Comparison of ENCODE assay signal across 18 cellular contexts in the genomic region with DNA sequence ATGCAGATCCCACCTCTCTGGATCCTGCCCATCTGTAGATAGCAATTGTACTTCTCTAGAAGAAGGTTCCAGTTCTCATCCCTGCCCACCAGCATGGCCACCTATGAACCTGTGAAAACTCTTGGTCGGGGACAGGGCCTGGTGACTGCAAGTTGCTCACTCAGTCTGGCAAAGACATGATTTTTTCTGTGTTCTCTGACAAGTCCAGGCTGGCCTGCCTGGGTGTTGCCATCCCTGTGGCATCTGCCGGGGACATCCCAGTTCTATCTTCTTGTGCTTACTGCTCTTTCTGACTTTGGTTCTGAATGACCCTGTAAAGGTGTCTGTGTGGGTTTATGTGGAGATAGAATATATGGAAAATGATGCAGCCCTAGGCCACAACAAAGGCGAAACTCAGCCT.
DNase-seq lines count a peak whose midpoint lies in the region; ATAC-seq and TF ChIP-seq lines count a peak whose summit lies in the region.
"Had no signal": no experiment of that assay in that cellular context is flagged by ENCODE, and none has a peak within 500 bp of the region (broad histone marks: within the 10 kb centered on the region; RNA-seq: fewer than 3 reads in every experiment).

No MANE protein-coding gene starts in this region.

- H3K56ac ChIP-seq in IMR-90 (ENCODE audit: extremely low read depth, insufficient read depth, low read length), result no peak overlapping the region

- no peaks in the 10 kb centered on the region for H3K9me3 ChIP-seq in IMR-90 (ENCODE audit: control insufficient read depth, insufficient read depth, low read length)
- no peaks in the 10 kb centered on the region for H3K9me3 ChIP-seq in endodermal cell (ENCODE audit: control insufficient read depth, low read length)
- no peaks in the 10 kb centered on the region for H3K9me3 ChIP-seq in mesenchymal stem cell (ENCODE audit: control insufficient read depth, low read length)
- H3K9me3 ChIP-seq: BE2C had no signal

- peaks cover 6% of the 10 kb centered on the region for H3K27me3 ChIP-seq in IMR-90 (ENCODE audit: control insufficient read depth, insufficient read depth, low read length)
- no peaks in the 10 kb centered on the region for H3K27me3 ChIP-seq in endodermal cell (ENCODE audit: control insufficient read depth, insufficient read depth, low read length, poor library complexity, severe bottlenecking)
- H3K27me3 ChIP-seq in mesenchymal stem cell (ENCODE audit: control insufficient read depth in 1 of 2, insufficient read depth in 1 of 2, low read length in 2 of 2), result peaks cover 43 to 50% of the 10 kb centered on the region in 2 experiments
- H3K27me3 ChIP-seq: BE2C had no signal

- intact Hi-C loops in IMR-90 (cut with micrococcal nuclease) (no loop called here), MCF 10A (cut with micrococcal nuclease) (no loop called here)

- dilution Hi-C loops in IMR-90 (cut with HindIII; ENCODE audit: low sequenced_read_pairs, unreplicated experiment), result no loop called here

- H3K36me3 Mint-ChIP-seq in MCF 10A (ENCODE audit: insufficient read depth, unreplicated experiment) (no peaks in the 10 kb centered on the region), endodermal cell (ENCODE audit: low read depth) (no peaks in the 10 kb centered on the region)
- H3K36me3 Mint-ChIP-seq: CD4-positive, CD25-positive, alpha-beta regulatory T cell; CD8-positive, alpha-beta memory T cell had no signal

- WGBS in IMR-90 (ENCODE audit: extremely low coverage in 2 of 2, insufficient read length in 1 of 2), 2 experiments, result no CpG with 5 or more reads among the region's 3 CpGs
- 97% methylated on average over 3 of the region's 3 CpGs; no CpG with 5 or more reads in 1 of the 2 experiments for WGBS in endodermal cell (ENCODE audit: insufficient coverage in 1 of 2, insufficient read length in 1 of 2), 2 experiments
- WGBS in mesenchymal stem cell, result 99% methylated on average over 2 of the region's 3 CpGs

- H3K9me3 Mint-ChIP-seq in MCF 10A (ENCODE audit: unreplicated experiment), result no peaks in the 10 kb centered on the region
- H3K9me3 Mint-ChIP-seq in endodermal cell, result no peaks in the 10 kb centered on the region
- H3K9me3 Mint-ChIP-seq: H9 had no signal

- H2BK5ac ChIP-seq in IMR-90 (ENCODE audit: low read depth, low read length, poor library complexity, severe bottlenecking) (no peak overlapping the region), mesenchymal stem cell (ENCODE audit: low read depth, low read length, poor library complexity, severe bottlenecking) (no peak overlapping the region)

- no peak overlapping the region for H2BK15ac ChIP-seq in IMR-90 (ENCODE audit: low read depth, low read length)
- peak overlapping the region; percentile 33 for H2BK15ac ChIP-seq in mesenchymal stem cell (ENCODE audit: low read depth, poor library complexity, severe bottlenecking)

- in situ Hi-C loops in IMR-90 (cut with MboI; ENCODE audit: low sequenced_read_pairs), result no loop called here

- H3K14ac ChIP-seq in IMR-90 (replicated peaks; ENCODE audit: low read depth, low read length) (no peak overlapping the region), mesenchymal stem cell (ENCODE audit: low read length in 2 of 2) (no peak overlapping the region)

- H3K27me3 Mint-ChIP-seq in MCF 10A (ENCODE audit: insufficient read depth, unreplicated experiment) (no peaks in the 10 kb centered on the region), endodermal cell (ENCODE audit: insufficient read depth) (no peaks in the 10 kb centered on the region)

- BruUV-seq in IMR-90 (replicated peaks; lab: Mats Ljungman, UMichigan) (no TSS peak), MCF 10A (replicated peaks; lab: Mats Ljungman, UMichigan) (no TSS peak)

- TF ChIP-seq POLR2A in IMR-90 (IDR thresholded peaks at IDR 0.05; ENCODE audit: low read depth, low read length), result no peak

- no peak overlapping the region for H3K9ac ChIP-seq in IMR-90 (ENCODE audit: low read depth, low read length)
- H3K9ac ChIP-seq in endodermal cell (ENCODE audit: extremely low read depth, low read length, poor library complexity, severe bottlenecking), result no peak overlapping the region
- no peak overlapping the region for H3K9ac ChIP-seq in mesenchymal stem cell (ENCODE audit: low read length)

- no peak for TF ChIP-seq RAD21 in IMR-90 (IDR thresholded peaks at IDR 0.05; ENCODE audit: low read length)

- H3K23ac ChIP-seq in IMR-90 (ENCODE audit: low read depth, low read length) (no peak overlapping the region), mesenchymal stem cell (ENCODE audit: low read length in 2 of 2) (no peak overlapping the region)

- no peak overlapping the region for H2AFZ ChIP-seq in IMR-90 (replicated peaks; ENCODE audit: low read length, poor library complexity)
- no peak overlapping the region for H2AFZ ChIP-seq in mesenchymal stem cell (ENCODE audit: low read depth, low read length)

- no peaks in the 10 kb centered on the region for H4K20me1 ChIP-seq in IMR-90 (ENCODE audit: insufficient read depth, low read length)

- POLR2A ChIA-PET in IMR-90 (lab: Charles Lee; ENCODE audit: unreplicated experiment), result no interaction called here
- POLR2A ChIA-PET in MCF 10A (lab: Yijun Ruan, JAX), result no interaction called here

- no peak overlapping the region for H3K4me3 Mint-ChIP-seq in MCF 10A (ENCODE audit: unreplicated experiment)
- no peak overlapping the region for H3K4me3 Mint-ChIP-seq in endodermal cell
- H3K4me3 Mint-ChIP-seq: CD4-positive, CD25-positive, alpha-beta regulatory T cell; CD8-positive, alpha-beta memory T cell; H9 had no signal

- H4K91ac ChIP-seq in IMR-90 (ENCODE audit: insufficient read depth, low read depth, low read length) (peak overlapping the region; percentile 9; the same call in 1 of the 2 replicates), mesenchymal stem cell (ENCODE audit: low read length) (peak overlapping the region; percentile 62)

- H2BK120ac ChIP-seq in IMR-90 (ENCODE audit: low read depth, low read length) (peak overlapping the region; percentile 30; the same call in 1 of the 2 replicates), mesenchymal stem cell (ENCODE audit: low read depth, low read length) (no peak overlapping the region)

- H3K36me3 ChIP-seq in IMR-90 (ENCODE audit: control insufficient read depth, insufficient read depth, low read length) (no peaks in the 10 kb centered on the region), endodermal cell (ENCODE audit: control insufficient read depth, insufficient read depth, low read length) (no peaks in the 10 kb centered on the region), mesenchymal stem cell (ENCODE audit: control insufficient read depth in 1 of 2, insufficient read depth in 2 of 2, low read depth in 1 of 2, low read length in 2 of 2) (no peaks in the 10 kb centered on the region)
- H3K36me3 ChIP-seq: BE2C had no signal

- CTCF ChIA-PET in IMR-90 (lab: Yijun Ruan, JAX) (no interaction called here), MCF 10A (lab: Yijun Ruan, JAX) (no interaction called here)

- no peak overlapping the region for H3K18ac ChIP-seq in IMR-90 (ENCODE audit: low read depth, low read length)
- peak overlapping the region; percentile 61 to 80 for H3K18ac ChIP-seq in mesenchymal stem cell (ENCODE audit: low read depth in 1 of 2, low read length in 2 of 2)

- H3K4me1 ChIP-seq in IMR-90 (ENCODE audit: control insufficient read depth, insufficient read depth, low read length) (0 out of 2 replicates have a peak, but pooled peaks cover 5% of the 10 kb centered on the region), endodermal cell (ENCODE audit: control insufficient read depth, insufficient read depth, low read length) (peaks cover 13% of the 10 kb centered on the region), mesenchymal stem cell (ENCODE audit: control insufficient read depth, insufficient read depth, low read depth, low read length) (peaks cover 6% of the 10 kb centered on the region)
- H3K4me1 ChIP-seq: BE2C had no signal

- no peak overlapping the region for H2AK9ac ChIP-seq in IMR-90 (replicated peaks; ENCODE audit: low read depth, low read length, poor library complexity)

- H3K4me3 ChIP-seq in IMR-90 (ENCODE audit: insufficient read depth, low read depth, low read length), result no peak overlapping the region
- H3K4me3 ChIP-seq in endodermal cell (ENCODE audit: low read length), result no peak overlapping the region
- no peak overlapping the region for H3K4me3 ChIP-seq in mesenchymal stem cell (ENCODE audit: insufficient read depth in 1 of 2, low read depth in 1 of 2, low read length in 2 of 2)
- H3K4me3 ChIP-seq: GM12878 had no signal

- H2AK5ac ChIP-seq in IMR-90 (ENCODE audit: low read depth, low read length), result no peak overlapping the region
- H2AK5ac ChIP-seq in mesenchymal stem cell (ENCODE audit: low read length, severe bottlenecking), result no peak overlapping the region

- DNase-seq in IMR-90 (no peak), MCF 10A (ENCODE audit: unreplicated experiment) (peak; percentile 28), endodermal cell (peak; percentile 19), mesenchymal stem cell (no peak), HCEC 1CT (no peak)
- no peak for DNase-seq in activated CD4-positive, CD25-positive, alpha-beta regulatory T cell (lab: John Stamatoyannopoulos, UW)
- DNase-seq: BE2C; C1 segment of cervical spinal cord; CD4-positive, CD25-positive, alpha-beta regulatory T cell; CD8-positive, alpha-beta memory T cell; COR-L47; DMS 273 treated with DMSO at 0.1 percent for 48 hours; DMS53; DND-41; EL; H9 had no signal

- H2BK20ac ChIP-seq in IMR-90 (ENCODE audit: low read depth, low read length), result no peak overlapping the region

- H3K27ac ChIP-seq in IMR-90 (ENCODE audit: insufficient read depth, low read length) (no peak overlapping the region), endodermal cell (ENCODE audit: low read depth, low read length) (no peak overlapping the region), mesenchymal stem cell (ENCODE audit: low read length, poor library complexity, severe bottlenecking) (no peak overlapping the region)

- H3K4ac ChIP-seq in IMR-90 (ENCODE audit: low read depth, low read length) (no peak overlapping the region), mesenchymal stem cell (ENCODE audit: low read depth in 1 of 2, low read length in 2 of 2) (peak overlapping the region in 1 of 2 experiments; percentile 9)

- H3K4me2 ChIP-seq in IMR-90 (ENCODE audit: low read depth, low read length) (no peak overlapping the region), mesenchymal stem cell (ENCODE audit: low read length, poor library complexity, severe bottlenecking) (no peak overlapping the region)

- 0 out of 2 replicates have a peak, but pooled peaks cover 10% of the 10 kb centered on the region for H3K9me1 ChIP-seq in IMR-90 (ENCODE audit: insufficient read depth, low read length)

- H4K5ac ChIP-seq in IMR-90 (ENCODE audit: low read depth, low read length), result no peak overlapping the region

- ATAC-seq in IMR-90 (ENCODE audit: low read depth) (no peak), GM21723 (IDR thresholded peaks at IDR 0.05; ENCODE audit: unreplicated experiment) (no peak)
- ATAC-seq: GM12878 had no signal

- H3K27ac Mint-ChIP-seq in MCF 10A (ENCODE audit: low read depth, unreplicated experiment), result no peak overlapping the region
- no peak overlapping the region for H3K27ac Mint-ChIP-seq in endodermal cell
- H3K27ac Mint-ChIP-seq: CD4-positive, CD25-positive, alpha-beta regulatory T cell; CD8-positive, alpha-beta memory T cell; H9 had no signal

- H2BK12ac ChIP-seq in mesenchymal stem cell (ENCODE audit: low read length in 2 of 2), result peak overlapping the region; percentile 37 to 72

- H3K4me1 Mint-ChIP-seq in MCF 10A (ENCODE audit: insufficient read depth, unreplicated experiment) (peaks cover 28% of the 10 kb centered on the region), endodermal cell (peaks cover 16% of the 10 kb centered on the region)
- H3K4me1 Mint-ChIP-seq: CD4-positive, CD25-positive, alpha-beta regulatory T cell; CD8-positive, alpha-beta memory T cell had no signal

- H4K8ac ChIP-seq in IMR-90 (ENCODE audit: low read depth in 2 of 2, low read length in 2 of 2) (no peak overlapping the region), mesenchymal stem cell (ENCODE audit: low read length) (no peak overlapping the region)

- H3K79me1 ChIP-seq in IMR-90 (ENCODE audit: low read depth in 1 of 2, low read length in 2 of 2) (no peaks in the 10 kb centered on the region), mesenchymal stem cell (replicated peaks; ENCODE audit: low read length, poor library complexity, severe bottlenecking) (no peaks in the 10 kb centered on the region)

- TF ChIP-seq CTCF in IMR-90 (conservative IDR thresholded peaks at IDR 0.05; ENCODE audit: low read depth, low read length) (no peak), MCF 10A (IDR thresholded peaks at IDR 0.05; ENCODE audit: unreplicated experiment) (no peak), endodermal cell (conservative IDR thresholded peaks at IDR 0.05) (no peak)

Comparison
In these comparisons a context has a peak if more than half of its experiments do, and no peak if none do; other contexts are left out.
1. DNase-seq: peak in MCF 10A (single experiment) and endodermal cell (single experiment); none in IMR-90 (single experiment), mesenchymal stem cell (single experiment), HCEC 1CT (single experiment) and activated CD4-positive, CD25-positive, alpha-beta regulatory T cell (0 of 4).